13 cellular contexts compared by ENCODE assay signal in the genomic region with DNA sequence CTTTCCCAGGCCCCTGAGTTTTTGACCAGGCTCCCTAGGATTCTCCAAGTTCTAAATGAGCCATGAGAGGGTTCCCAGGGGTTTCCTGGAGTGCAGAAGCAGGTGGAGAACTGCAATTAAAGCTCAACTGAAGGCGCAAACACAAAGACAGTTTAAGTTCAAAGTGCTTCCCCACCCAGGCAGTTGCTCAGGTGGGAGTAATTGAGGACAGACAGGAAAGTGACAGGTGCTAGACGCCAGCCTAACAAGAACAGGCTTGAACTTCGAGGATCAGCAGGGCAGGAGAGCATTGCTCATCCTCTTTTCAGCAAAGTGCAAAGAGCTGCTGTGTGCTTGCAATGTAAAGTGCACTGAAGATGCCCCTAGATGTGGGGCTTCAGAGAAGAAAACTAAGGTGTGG.
"Had no signal": no experiment of that assay in that cellular context is flagged by ENCODE, and none has a peak within 500 bp of the region (broad histone marks: within the 10 kb centered on the region; RNA-seq: fewer than 3 reads in every experiment).

No MANE protein-coding gene starts in this region.

- H3K4me3 ChIP-seq: breast epithelium, psoas muscle, right lobe of liver had no signal

- H3K9me3 ChIP-seq: breast epithelium, psoas muscle, right lobe of liver had no signal

- H3K27ac ChIP-seq: breast epithelium, psoas muscle, right lobe of liver had no signal

- H3K27me3 ChIP-seq: breast epithelium, right lobe of liver had no signal

- H3K4me1 ChIP-seq: breast epithelium, psoas muscle, right lobe of liver had no signal

- H3K36me3 ChIP-seq: breast epithelium, right lobe of liver had no signal

- DNase-seq: activated CD4-positive, alpha-beta T cell treated with anti-CD3 and anti-CD28 coated beads for 1 hour; activated CD4-positive, alpha-beta T cell treated with anti-CD3 and anti-CD28 coated beads, Interleukin-2, amount 50 U/mL, for 4 hours; activated naive CD4-positive, alpha-beta T cell treated with Interleukin-2 at 50 U/mL for 16 hours; activated T-cell treated with anti-CD3 and anti-CD28 coated beads for 4 hours; aorta; dermis blood vessel endothelial cell; effector memory CD8-positive, alpha-beta T cell; foreskin melanocyte; kidney glomerular epithelial cell; psoas muscle; right lobe of liver; stimulated activated naive CD8-positive, alpha-beta T cell treated with anti-CD3 and anti-CD28 coated beads, Interleukin-15, amount 100 ng/mL, for 72 hours had no signal
